In genomic region chr9:87714819-87715218, GRCh38 we compare ENCODE assay signal across 10 cellular contexts. TPM values are rescaled to one million over a fixed set of nuclear protein-coding genes. Genes with fewer than 3 reads are reported as not detected.
DNase-seq lines count a peak whose midpoint lies in the region; ATAC-seq and TF ChIP-seq lines count a peak whose summit lies in the region.
"Had no signal": no experiment of that assay in that cellular context is flagged by ENCODE, and none has a peak within 500 bp of the region (broad histone marks: within the 10 kb centered on the region; RNA-seq: fewer than 3 reads in every experiment).

No MANE protein-coding gene starts in this region.

- H3K27me3 Mint-ChIP-seq in activated naive CD4-positive, alpha-beta T cell treated with anti-CD3 and anti-CD28 coated beads, Interleukin-2, amount 10 ng/mL, durations not matched to agents 7 days and 5 days = peaks cover 25% of the 10 kb centered on the region

- no peaks in the 10 kb centered on the region for H3K36me3 Mint-ChIP-seq in activated naive CD4-positive, alpha-beta T cell treated with anti-CD3 and anti-CD28 coated beads, Interleukin-2, amount 10 ng/mL, durations not matched to agents 7 days and 5 days

- no peak for TF ChIP-seq POLR2A in Peyer's patch (IDR thresholded peaks at IDR 0.05)

- peak; percentile 70 for DNase-seq in GM03348 (ENCODE audit: low spot score)
- DNase-seq in Peyer's patch = peak in 1 of 3 donors; percentile 55
- peak; percentile 85 for DNase-seq in fibroblast of peridontal ligament (ENCODE audit: extremely low read depth)
- DNase-seq in sciatic nerve (ENCODE audit: low spot score) = no peak
- DNase-seq in activated naive CD4-positive, alpha-beta T cell treated with anti-CD3 and anti-CD28 coated beads, Interleukin-2, amount 10 ng/mL, durations not matched to agents 7 days and 5 days = no peak
- DNase-seq in activated effector memory CD4-positive, alpha-beta T cell treated with anti-CD3 and anti-CD28 coated beads, Interleukin-2, amount 50 U/mL, for 16 hours = no peak
- DNase-seq: effector CD8-positive, alpha-beta T cell had no signal

- H3K27me3 ChIP-seq in Peyer's patch = no peaks in the 10 kb centered on the region

- H3K4me1 ChIP-seq in Peyer's patch = no peaks in the 10 kb centered on the region

- CTCF ChIA-PET in activated naive CD4-positive, alpha-beta T cell treated with anti-CD3 and anti-CD28 coated beads, Interleukin-2, amount 10 ng/mL, durations not matched to agents 7 days and 5 days (lab: Charles Lee) = no interaction called here

- ATAC-seq in sciatic nerve (peak; percentile 65), HG02840 (IDR thresholded peaks at IDR 0.05; ENCODE audit: low FRiP score, unreplicated experiment) (no peak), HG02870 (IDR thresholded peaks at IDR 0.05; ENCODE audit: unreplicated experiment) (no peak)
- ATAC-seq: Panc1 had no signal

- H3K27ac ChIP-seq in Peyer's patch = peak overlapping the region in 3 of 4 donors; percentile 38 to 77 (median 53)

- no peak overlapping the region for H3K4me3 Mint-ChIP-seq in activated naive CD4-positive, alpha-beta T cell treated with anti-CD3 and anti-CD28 coated beads, Interleukin-2, amount 10 ng/mL, durations not matched to agents 7 days and 5 days

- H3K9me3 Mint-ChIP-seq in activated naive CD4-positive, alpha-beta T cell treated with anti-CD3 and anti-CD28 coated beads, Interleukin-2, amount 10 ng/mL, durations not matched to agents 7 days and 5 days = no peaks in the 10 kb centered on the region

- intact Hi-C loops in sciatic nerve (cut with DNase I) = no loop called here

- H3K36me3 ChIP-seq in Peyer's patch = no peaks in the 10 kb centered on the region

- H3K9me3 ChIP-seq in Peyer's patch = no peaks in the 10 kb centered on the region

- H3K4me3 ChIP-seq in Peyer's patch = no peak overlapping the region

- TF ChIP-seq CTCF in Peyer's patch (IDR thresholded peaks at IDR 0.05) = no peak

- H3K27ac Mint-ChIP-seq in activated naive CD4-positive, alpha-beta T cell treated with anti-CD3 and anti-CD28 coated beads, Interleukin-2, amount 10 ng/mL, durations not matched to agents 7 days and 5 days = no peak overlapping the region

- H3K4me1 Mint-ChIP-seq in activated naive CD4-positive, alpha-beta T cell treated with anti-CD3 and anti-CD28 coated beads, Interleukin-2, amount 10 ng/mL, durations not matched to agents 7 days and 5 days = peaks cover 44% of the 10 kb centered on the region

RNA-seq across cellular contexts. Expression of gene CTSL, which starts 11.1 kb away (rescaled TPM):
- 10 to 100 TPM; 14.3 to 23.5 (median 19.6) TPM for total RNA-seq in Peyer's patch
- total RNA-seq in sciatic nerve = 162 TPM

Comparison
In these comparisons a context has a peak if more than half of its experiments do, and no peak if none do; other contexts are left out.
1. DNase-seq: peak in GM03348 (single experiment) and fibroblast of peridontal ligament (single experiment); none in sciatic nerve (single experiment), activated naive CD4-positive, alpha-beta T cell treated with anti-CD3 and anti-CD28 coated beads, Interleukin-2, amount 10 ng/mL, durations not matched to agents 7 days and 5 days (single experiment) and activated effector memory CD4-positive, alpha-beta T cell treated with anti-CD3 and anti-CD28 coated beads, Interleukin-2, amount 50 U/mL, for 16 hours (single experiment).